In the genomic region with DNA sequence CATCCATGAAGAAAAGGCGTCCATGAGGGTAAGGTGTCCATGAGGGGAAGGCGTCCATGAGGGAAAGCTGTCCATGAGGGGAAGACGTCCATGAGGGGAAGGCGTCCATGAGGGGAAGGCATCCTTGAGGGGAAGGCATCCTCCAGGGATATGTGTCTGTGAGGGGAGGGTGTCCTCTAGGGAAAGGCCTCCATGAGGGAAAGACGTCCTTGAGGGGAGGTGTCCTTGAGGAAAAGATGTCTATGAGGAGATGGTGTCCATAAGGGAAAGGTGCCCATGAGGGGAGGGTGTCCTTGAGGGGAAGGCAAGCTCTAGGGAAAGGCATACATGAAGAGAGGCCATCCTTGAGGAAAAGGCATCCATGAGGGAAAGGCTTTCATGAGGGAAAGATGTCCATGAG, we compare ENCODE assay signal across 23 cellular contexts.
DNase-seq lines count a peak whose midpoint lies in the region; ATAC-seq and TF ChIP-seq lines count a peak whose summit lies in the region.
"Had no signal": no experiment of that assay in that cellular context is flagged by ENCODE, and none has a peak within 500 bp of the region (broad histone marks: within the 10 kb centered on the region; RNA-seq: fewer than 3 reads in every experiment).

No MANE protein-coding gene starts in this region.

- H3K27me3 ChIP-seq in Caco-2 (replicated peaks; ENCODE audit: control insufficient read depth, insufficient read depth, low read length) (no peaks in the 10 kb centered on the region), stomach smooth muscle (ENCODE audit: control insufficient read depth in 1 of 2, insufficient read depth in 2 of 2, low read length in 2 of 2) (no peaks in the 10 kb centered on the region), mammary epithelial cell (ENCODE audit: insufficient read depth, low read length) (no peaks in the 10 kb centered on the region)
- H3K27me3 ChIP-seq: BLaER1, breast epithelium had no signal

- in situ Hi-C loops in mammary epithelial cell (cut with MboI; ENCODE audit: low sequenced_read_pairs in 2 of 2), result loop anchor here (10.0 to 25.0 kb wide), 2 partner anchors 405 to 418 kb away; no protein-coding TSS in a partner anchor

- intact Hi-C loops in Caco-2 (cut with micrococcal nuclease; ENCODE audit: unreplicated experiment), result loop anchor here (10.0 kb wide), 1 partner anchor 245 kb away; no protein-coding TSS in a partner anchor
- intact Hi-C loops in mammary epithelial cell (cut with micrococcal nuclease), result no loop called here

- POLR2A ChIA-PET in Caco-2 (lab: Charles Lee), result no interaction called here

- H2AFZ ChIP-seq in mammary epithelial cell (ENCODE audit: low read depth, low read length), result no peak overlapping the region
- H2AFZ ChIP-seq: parathyroid adenoma had no signal

- ATAC-seq in effector memory CD8-positive, alpha-beta T cell (replicated peaks), result no peak

- dilution Hi-C loops in mammary epithelial cell (cut with HindIII; ENCODE audit: low sequenced_read_pairs), result no loop called here

- DNase-seq in Caco-2 (no peak), coronary artery (ENCODE audit: low spot score) (no peak), mammary epithelial cell (no peak), NOMO-1 treated with DMSO at 0.1 percent for 48 hours (lab: John Stamatoyannopoulos, UW; ENCODE audit: unreplicated experiment) (no peak), NCI-H2171 treated with DMSO at 0.1 percent for 48 hours (lab: John Stamatoyannopoulos, UW) (no peak)
- DNase-seq in effector memory CD8-positive, alpha-beta T cell, result no peak
- DNase-seq: activated CD4-positive, CD25-positive, alpha-beta regulatory T cell treated with anti-CD3 and anti-CD28 coated beads, Interleukin-2, amount 50 U/mL, for 72 hours; activated T-cell treated with anti-CD3 and anti-CD28 coated beads, Interleukin-2, amount 50 U/mL, for 24 hours; Calu3; DND-41; H7; natural killer cell; NCI-H1436; NCI-H2107; NK-92 treated with Interleukin-12 subunit alpha and Interleukin-12 subunit beta, amount 100 ng/mL, for 24 hours; T-helper 1 cell had no signal

- H3K9ac ChIP-seq in stomach smooth muscle (ENCODE audit: low read length in 2 of 2), result no peak overlapping the region
- no peak overlapping the region for H3K9ac ChIP-seq in mammary epithelial cell (ENCODE audit: insufficient read depth, low read length)
- H3K9ac ChIP-seq: BLaER1, KMS-11, parathyroid adenoma had no signal

- CTCF ChIA-PET in Caco-2 (lab: Charles Lee), result no interaction called here
- CTCF ChIA-PET in mammary epithelial cell (lab: Charles Lee; ENCODE audit: low non-redundant PET), result no interaction called here

- H3K27ac ChIP-seq in coronary artery (peak overlapping the region; percentile 90 to 97), stomach smooth muscle (ENCODE audit: low read length) (peak overlapping the region; percentile 98), mammary epithelial cell (ENCODE audit: insufficient read depth, low read depth, low read length) (no peak overlapping the region)
- H3K27ac ChIP-seq: BLaER1, KMS-11, parathyroid adenoma had no signal

- H3K4me3 Mint-ChIP-seq in Caco-2 (ENCODE audit: unreplicated experiment) (no peak overlapping the region), nephron (no peak overlapping the region)
- no peak overlapping the region for H3K4me3 Mint-ChIP-seq in effector memory CD8-positive, alpha-beta T cell
- H3K4me3 Mint-ChIP-seq: activated T-cell treated with anti-CD3 and anti-CD28 coated beads, Interleukin-2, amount 50 U/mL, for 24 hours; dendritic cell treated with granulocyte-macrophage colony-stimulating factor and Interleukin-4, amounts not matched to agents 40 ng/mL and 50 ng/mL, for 4 days; natural killer cell had no signal

- H3K4me1 ChIP-seq in Caco-2, result no peaks in the 10 kb centered on the region
- peaks cover 97% of the 10 kb centered on the region for H3K4me1 ChIP-seq in stomach smooth muscle (ENCODE audit: control insufficient read depth, insufficient read depth, low read length)
- H3K4me1 ChIP-seq in mammary epithelial cell (ENCODE audit: insufficient read depth, low read length), result no peaks in the 10 kb centered on the region

- H3K27ac Mint-ChIP-seq in Caco-2 (ENCODE audit: unreplicated experiment), result peak overlapping the region; percentile 24
- peak overlapping the region; percentile 35 to 44 (median 41) for H3K27ac Mint-ChIP-seq in nephron
- H3K27ac Mint-ChIP-seq in effector memory CD8-positive, alpha-beta T cell, result peak overlapping the region in 1 of 2 donors; percentile 39
- H3K27ac Mint-ChIP-seq: activated T-cell treated with anti-CD3 and anti-CD28 coated beads, Interleukin-2, amount 50 U/mL, for 24 hours; dendritic cell treated with granulocyte-macrophage colony-stimulating factor and Interleukin-4, amounts not matched to agents 40 ng/mL and 50 ng/mL, for 4 days had no signal

- no peak overlapping the region for H3K4me2 ChIP-seq in mammary epithelial cell (ENCODE audit: insufficient read depth, low read depth, low read length)
- H3K4me2 ChIP-seq: KMS-11 had no signal

- H3K36me3 ChIP-seq in Caco-2 (ENCODE audit: control insufficient read depth, insufficient read depth, low read length) (no peaks in the 10 kb centered on the region), stomach smooth muscle (ENCODE audit: control insufficient read depth in 2 of 2, insufficient read depth in 2 of 2, low read length in 2 of 2) (peaks cover 0 to 2% of the 10 kb centered on the region in 2 donors), mammary epithelial cell (ENCODE audit: insufficient read depth, low read length) (no peaks in the 10 kb centered on the region)
- H3K36me3 ChIP-seq: BLaER1, breast epithelium had no signal

- peaks cover 4% of the 10 kb centered on the region for H3K36me3 Mint-ChIP-seq in Caco-2 (ENCODE audit: insufficient read depth, unreplicated experiment)
- no peaks in the 10 kb centered on the region for H3K36me3 Mint-ChIP-seq in nephron (ENCODE audit: low read depth)
- H3K36me3 Mint-ChIP-seq in effector memory CD8-positive, alpha-beta T cell (ENCODE audit: insufficient read depth), result no peaks in the 10 kb centered on the region
- H3K36me3 Mint-ChIP-seq: natural killer cell had no signal

- TF ChIP-seq CTCF in Caco-2 (IDR thresholded peaks at IDR 0.05; ENCODE audit: insufficient read depth in 1 of 2, low read depth in 1 of 2, low read length in 1 of 2, severe bottlenecking in 1 of 2, unreplicated experiment in 1 of 2), result no peak
- no peak for TF ChIP-seq CTCF in coronary artery (IDR thresholded peaks at IDR 0.05)
- no peak for TF ChIP-seq CTCF in nephron (IDR thresholded peaks at IDR 0.05; ENCODE audit: unreplicated experiment in 3 of 3)
- TF ChIP-seq CTCF in mammary epithelial cell (conservative IDR thresholded peaks at IDR 0.05 in 1 of 2, IDR thresholded peaks at IDR 0.05 in 1 of 2; ENCODE audit: extremely low read depth in 1 of 2, insufficient read depth in 1 of 2, low read depth in 1 of 2, low read length in 2 of 2), result no peak

- H3K27me3 Mint-ChIP-seq in Caco-2 (ENCODE audit: insufficient read depth, unreplicated experiment) (no peaks in the 10 kb centered on the region), nephron (ENCODE audit: low read depth) (no peaks in the 10 kb centered on the region)
- no peaks in the 10 kb centered on the region for H3K27me3 Mint-ChIP-seq in effector memory CD8-positive, alpha-beta T cell
- H3K27me3 Mint-ChIP-seq: activated T-cell treated with anti-CD3 and anti-CD28 coated beads, Interleukin-2, amount 50 U/mL, for 24 hours had no signal

- BruUV-seq in Caco-2 (replicated peaks; lab: Mats Ljungman, UMichigan) (no TSS peak), mammary epithelial cell (replicated peaks; lab: Mats Ljungman, UMichigan) (no TSS peak)

- 93% methylated on average over 5 of the region's 5 CpGs for WGBS in mammary epithelial cell (ENCODE audit: low coverage, missing lambda C conversion rate)

- no peak overlapping the region for H3K4me3 ChIP-seq in Caco-2 (ENCODE audit: low read depth, low read length)
- no peak overlapping the region for H3K4me3 ChIP-seq in coronary artery
- H3K4me3 ChIP-seq in stomach smooth muscle (ENCODE audit: low read length in 2 of 2), result peak overlapping the region in 1 of 2 donors; percentile 29
- no peak overlapping the region for H3K4me3 ChIP-seq in mammary epithelial cell (replicated peaks in 1 of 3; ENCODE audit: insufficient read depth in 1 of 3, low read depth in 2 of 3, low read length in 3 of 3)
- H3K4me3 ChIP-seq: BLaER1 had no signal

- no peaks in the 10 kb centered on the region for H4K20me1 ChIP-seq in mammary epithelial cell (ENCODE audit: insufficient read depth, low read length)

- H3K9me3 Mint-ChIP-seq in Caco-2 (ENCODE audit: unreplicated experiment), result no peaks in the 10 kb centered on the region
- H3K9me3 Mint-ChIP-seq in nephron, result no peaks in the 10 kb centered on the region
- H3K9me3 Mint-ChIP-seq in effector memory CD8-positive, alpha-beta T cell, result no peaks in the 10 kb centered on the region
- H3K9me3 Mint-ChIP-seq: activated T-cell treated with anti-CD3 and anti-CD28 coated beads, Interleukin-2, amount 50 U/mL, for 24 hours; dendritic cell treated with granulocyte-macrophage colony-stimulating factor and Interleukin-4, amounts not matched to agents 40 ng/mL and 50 ng/mL, for 4 days; natural killer cell had no signal

- no peaks in the 10 kb centered on the region for H3K4me1 Mint-ChIP-seq in Caco-2 (ENCODE audit: low read depth, unreplicated experiment)
- peaks cover 81% of the 10 kb centered on the region for H3K4me1 Mint-ChIP-seq in nephron
- H3K4me1 Mint-ChIP-seq in effector memory CD8-positive, alpha-beta T cell (ENCODE audit: low read depth in 2 of 2), result peaks cover 28 to 32% of the 10 kb centered on the region in 2 donors

- no peaks in the 10 kb centered on the region for H3K9me3 ChIP-seq in Caco-2
- H3K9me3 ChIP-seq in stomach smooth muscle (ENCODE audit: control insufficient read depth in 2 of 2, low read length in 2 of 2), result no peaks in the 10 kb centered on the region
- no peaks in the 10 kb centered on the region for H3K9me3 ChIP-seq in mammary epithelial cell (replicated peaks; ENCODE audit: insufficient read depth, low read length)
- H3K9me3 ChIP-seq: BLaER1, breast epithelium had no signal

- H3K79me2 ChIP-seq in mammary epithelial cell (ENCODE audit: insufficient read depth, low read length), result no peaks in the 10 kb centered on the region
